Comparison of ENCODE assay signal across 1 cellular context in genomic region chr7:119996634-119997033, GRCh38.
TF ChIP-seq lines count a peak whose summit lies in the region.

No MANE protein-coding gene starts in this region.

TF ChIP-seq in IMR-90, 13 proteins besides CTCF, POLR2A, EP300 and RAD21 (continued from another document):
- TF ChIP-seq, protein P1, sequence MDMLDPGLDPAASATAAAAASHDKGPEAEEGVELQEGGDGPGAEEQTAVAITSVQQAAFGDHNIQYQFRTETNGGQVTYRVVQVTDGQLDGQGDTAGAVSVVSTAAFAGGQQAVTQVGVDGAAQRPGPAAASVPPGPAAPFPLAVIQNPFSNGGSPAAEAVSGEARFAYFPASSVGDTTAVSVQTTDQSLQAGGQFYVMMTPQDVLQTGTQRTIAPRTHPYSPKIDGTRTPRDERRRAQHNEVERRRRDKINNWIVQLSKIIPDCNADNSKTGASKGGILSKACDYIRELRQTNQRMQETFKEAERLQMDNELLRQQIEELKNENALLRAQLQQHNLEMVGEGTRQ (IDR thresholded peaks at IDR 0.05; ENCODE audit: low read depth, low read length), result no peak
- TF ChIP-seq CHD1 (IDR thresholded peaks at IDR 0.05; ENCODE audit: low read depth, low read length), result no peak
- no peak for TF ChIP-seq ELK1 (IDR thresholded peaks at IDR 0.05; ENCODE audit: borderline replicate concordance, low read depth, low read length)
- no peak for TF ChIP-seq MAZ (IDR thresholded peaks at IDR 0.05; ENCODE audit: borderline replicate concordance, low read depth, low read length)
- TF ChIP-seq MXI1 (IDR thresholded peaks at IDR 0.05; ENCODE audit: borderline replicate concordance, low read depth, low read length), result no peak
- no peak for TF ChIP-seq SMC3 (IDR thresholded peaks at IDR 0.05; ENCODE audit: low read depth, low read length)
- TF ChIP-seq RFX5 (IDR thresholded peaks at IDR 0.05; ENCODE audit: low read depth, low read length), result no peak
- no peak for TF ChIP-seq RCOR1 (IDR thresholded peaks at IDR 0.05; ENCODE audit: insufficient replicate concordance, low read length)
